21 cellular contexts compared by ENCODE assay signal in genomic region chr2:689877-690510, GRCh38. TPM values are rescaled to one million over a fixed set of nuclear protein-coding genes. Genes with fewer than 3 reads are reported as not detected.
DNase-seq lines count a peak whose midpoint lies in the region; ATAC-seq and TF ChIP-seq lines count a peak whose summit lies in the region.
"Had no signal": no experiment of that assay in that cellular context is flagged by ENCODE, and none has a peak within 500 bp of the region (broad histone marks: within the 10 kb centered on the region; RNA-seq: fewer than 3 reads in every experiment).

No MANE protein-coding gene starts in this region.

- no peak overlapping the region for H3K23ac ChIP-seq in neuronal stem cell (ENCODE audit: low read depth, low read length, poor library complexity)

- no peak overlapping the region for H2AK5ac ChIP-seq in neuronal stem cell (ENCODE audit: low read depth, low read length)

- TF ChIP-seq CTCF in left ventricle myocardium inferior (IDR thresholded peaks at IDR 0.05; ENCODE audit: borderline replicate concordance) (no peak), ascending aorta (IDR thresholded peaks at IDR 0.05) (no peak), GM13977 (IDR thresholded peaks at IDR 0.05; ENCODE audit: extremely low read depth, insufficient read depth, missing control alignments) (no peak)

- H3K4me1 ChIP-seq in left ventricle myocardium inferior (peaks cover 3% of the 10 kb centered on the region), ascending aorta (peaks cover 5 to 14% of the 10 kb centered on the region in 2 donors), neuronal stem cell (ENCODE audit: control insufficient read depth in 2 of 2, insufficient read depth in 1 of 2, low read depth in 1 of 2, low read length in 2 of 2) (no peaks in the 10 kb centered on the region), aorta (ENCODE audit: control insufficient read depth in 1 of 2, insufficient read depth in 2 of 2, low read length in 2 of 2) (peaks cover 1 to 7% of the 10 kb centered on the region in 2 donors)

- H3K27ac ChIP-seq in left ventricle myocardium inferior (replicated peaks) (no peak overlapping the region), ascending aorta (peak overlapping the region; percentile 59 to 71), neuronal stem cell (replicated peaks; ENCODE audit: low read length) (no peak overlapping the region), aorta (ENCODE audit: low read depth in 1 of 2, low read length in 2 of 2) (peak overlapping the region in 1 of 2 donors; percentile 55)
- H3K27ac ChIP-seq: C4-2B, left lung had no signal

- H3K18ac ChIP-seq in neuronal stem cell (ENCODE audit: low read length) = peak overlapping the region; percentile 88

- H2BK5ac ChIP-seq in neuronal stem cell (ENCODE audit: low read length) = no peak overlapping the region

- intact Hi-C loops in left cardiac atrium (cut with DNase I) = no loop called here
- intact Hi-C loops in left ventricle myocardium inferior (cut with micrococcal nuclease) = no loop called here
- intact Hi-C loops in ascending aorta (cut with DNase I) = loop anchor here (1.0 kb wide), 1 partner anchor 13 kb away; the partner anchor contains the start of gene TMEM18
- intact Hi-C loops in aorta (cut with DNase I) = loop anchor here in 1 of 2 donors (5.0 kb wide), 1 partner anchor 962 kb away; no protein-coding TSS in a partner anchor

- H4K8ac ChIP-seq in neuronal stem cell (ENCODE audit: low read depth, low read length) = no peak overlapping the region

- H3K9me3 ChIP-seq in left ventricle myocardium inferior (replicated peaks) (peaks cover 12% of the 10 kb centered on the region), ascending aorta (no peaks in the 10 kb centered on the region), neuronal stem cell (replicated peaks in 1 of 2; ENCODE audit: control insufficient read depth in 2 of 2, insufficient read depth in 1 of 2, low read depth in 1 of 2, low read length in 2 of 2) (peaks cover 6 to 20% of the 10 kb centered on the region in 2 donors), aorta (ENCODE audit: control insufficient read depth, low read length) (no peaks in the 10 kb centered on the region)
- H3K9me3 ChIP-seq: MG63 had no signal

- WGBS in neuronal stem cell (ENCODE audit: extremely low coverage in 2 of 2, insufficient read length in 2 of 2, insufficient replicate concordance in 1 of 2), 2 donors = no CpG with 5 or more reads among the region's 19 CpGs
- WGBS in aorta, 2 donors = 57 to 59% methylated on average over 19 of the region's 19 CpGs

- H3K79me1 ChIP-seq in neuronal stem cell (ENCODE audit: low read depth, low read length) = no peaks in the 10 kb centered on the region

- no peak overlapping the region for H3K9ac ChIP-seq in neuronal stem cell (ENCODE audit: low read depth, low read length, poor library complexity)

- H3K4me2 ChIP-seq in neuronal stem cell (ENCODE audit: insufficient read depth, low read length, poor library complexity, severe bottlenecking) = no peak overlapping the region

- ATAC-seq in left cardiac atrium = peak; percentile 14 to 23
- peak; percentile 56 for ATAC-seq in aorta (ENCODE audit: low FRiP score)
- ATAC-seq in GM19397 (IDR thresholded peaks at IDR 0.05; ENCODE audit: unreplicated experiment) = no peak
- ATAC-seq: left lung had no signal

- peak overlapping the region; percentile 54 for H2BK15ac ChIP-seq in neuronal stem cell (ENCODE audit: low read length)

- H2AFZ ChIP-seq in neuronal stem cell (ENCODE audit: low read length) = no peak overlapping the region

- no peak overlapping the region for H3K4me3 ChIP-seq in left ventricle myocardium inferior
- H3K4me3 ChIP-seq in ascending aorta = no peak overlapping the region
- H3K4me3 ChIP-seq in neuronal stem cell (ENCODE audit: low read length in 2 of 2) = no peak overlapping the region
- H3K4me3 ChIP-seq in aorta (ENCODE audit: low read length in 2 of 2) = no peak overlapping the region
- H3K4me3 ChIP-seq: left lung, MG63, skin epidermis had no signal

- no peak overlapping the region for H2BK120ac ChIP-seq in neuronal stem cell (ENCODE audit: low read depth, low read length)

- in situ Hi-C loops in GM13977 (cut with MboI; ENCODE audit: low pct_unique_long_range_greater_than_20kb, low sequenced_read_pairs, unreplicated experiment) = no loop called here

- no peak overlapping the region for H3K4ac ChIP-seq in neuronal stem cell (ENCODE audit: low read length)

- no peak for DNase-seq in left cardiac atrium
- no peak for DNase-seq in left ventricle myocardium inferior
- DNase-seq in ascending aorta (ENCODE audit: low spot score in 2 of 2) = no peak
- DNase-seq in neuronal stem cell (ENCODE audit: low spot score) = no peak
- DNase-seq in aorta = no peak
- no peak for DNase-seq in DMS 273 (lab: John Stamatoyannopoulos, UW; ENCODE audit: unreplicated experiment)
- no peak for DNase-seq in GM13977 (ENCODE audit: low spot score)
- DNase-seq: activated CD4-positive, CD25-positive, alpha-beta regulatory T cell treated with anti-CD3 and anti-CD28 coated beads, Interleukin-2, amount 50 U/mL, for 72 hours; activated CD8-positive, alpha-beta memory T cell treated with anti-CD3 and anti-CD28 coated beads for 24 hours; activated naive CD4-positive, alpha-beta T cell treated with anti-CD3 and anti-CD28 coated beads, Interleukin-2, amount 10 ng/mL, durations not matched to agents 7 days and 5 days; activated T-cell treated with anti-CD3 and anti-CD28 coated beads, Interleukin-2, amount 50 U/mL, for 48 hours; cerebellar nuclear complex; foreskin melanocyte; H9; MG63; NCI-H1436 treated with DMSO at 0.1 percent for 48 hours; NCI-H524 treated with DMSO at 0.1 percent for 48 hours had no signal

- H3K27me3 ChIP-seq in left ventricle myocardium inferior (ENCODE audit: low read depth) = peaks cover 40% of the 10 kb centered on the region
- no peaks in the 10 kb centered on the region for H3K27me3 ChIP-seq in ascending aorta
- no peaks in the 10 kb centered on the region for H3K27me3 ChIP-seq in neuronal stem cell (ENCODE audit: control insufficient read depth in 3 of 3, insufficient read depth in 3 of 3, low read depth in 1 of 3, low read length in 3 of 3)
- no peaks in the 10 kb centered on the region for H3K27me3 ChIP-seq in aorta (ENCODE audit: control insufficient read depth in 1 of 2, insufficient read depth in 2 of 2, low read length in 1 of 2)
- H3K27me3 ChIP-seq: left lung, MG63 had no signal

- peak overlapping the region; percentile 75 for H3K14ac ChIP-seq in neuronal stem cell (ENCODE audit: low read length)

- H4K91ac ChIP-seq in neuronal stem cell (ENCODE audit: low read depth, low read length, poor library complexity) = no peak overlapping the region

- H2BK12ac ChIP-seq in neuronal stem cell (ENCODE audit: low read length) = no peak overlapping the region

- H3K36me3 ChIP-seq in left ventricle myocardium inferior (no peaks in the 10 kb centered on the region), ascending aorta (no peaks in the 10 kb centered on the region), neuronal stem cell (replicated peaks in 1 of 2; ENCODE audit: control insufficient read depth in 2 of 2, insufficient read depth in 2 of 2, low read length in 2 of 2) (no peaks in the 10 kb centered on the region), aorta (ENCODE audit: control insufficient read depth in 1 of 2, insufficient read depth in 2 of 2, low read length in 1 of 2) (no peaks in the 10 kb centered on the region)
- H3K36me3 ChIP-seq: left lung, MG63 had no signal

RNA-seq across cellular contexts. Expression of gene TMEM18, which starts 12.8 kb away (rescaled TPM):
- 10 to 100 TPM; 12.2 to 16.1 TPM for total RNA-seq in left cardiac atrium
- total RNA-seq in left ventricle myocardium inferior = 10.4 TPM
- 6.4 TPM for total RNA-seq in ascending aorta
- 33.2 TPM for polyA plus RNA-seq in neuronal stem cell (2013, experiment 1 of 2)
- polyA plus RNA-seq in neuronal stem cell (2013, experiment 2 of 2) = 35.6 TPM
- 10 to 100 TPM; 21.5 to 22.4 TPM for total RNA-seq in aorta
- polyA plus RNA-seq in aorta = 10 to 100 TPM; 17.8 to 26.2 TPM

Comparison
In these comparisons a context has a peak if more than half of its experiments do, and no peak if none do; other contexts are left out.
1. H3K27ac ChIP-seq: peak in ascending aorta (2 of 2); none in left ventricle myocardium inferior (single experiment) and neuronal stem cell (single experiment).